ENCODE assay signal across 8 cellular contexts in the genomic region with DNA sequence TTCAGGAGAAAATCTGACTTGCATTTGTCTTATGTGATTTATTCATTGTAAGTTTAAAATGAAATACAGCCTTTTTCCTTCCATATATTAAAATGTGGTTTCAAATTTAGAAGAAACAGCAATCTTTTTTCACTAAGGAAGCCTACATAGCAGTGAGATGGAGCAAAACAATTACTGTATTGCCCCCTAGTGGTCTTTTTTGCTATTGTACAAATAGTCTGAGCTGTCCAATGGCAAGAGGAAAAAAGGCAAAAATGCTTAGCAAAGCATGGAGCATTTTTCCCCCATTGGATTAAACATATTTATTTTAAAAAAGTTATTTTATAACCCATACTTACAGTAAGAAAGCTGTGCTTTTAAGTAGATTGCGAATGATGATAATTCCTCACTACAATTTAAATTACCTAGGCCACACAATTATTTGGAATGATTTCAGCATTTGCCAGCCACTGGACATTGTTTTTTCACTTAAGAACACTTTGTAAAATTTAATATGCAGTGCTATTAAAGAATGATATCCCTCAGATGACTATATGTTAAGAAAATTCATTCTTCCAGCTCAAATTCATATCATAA.
DNase-seq lines count a peak whose midpoint lies in the region; ATAC-seq and TF ChIP-seq lines count a peak whose summit lies in the region.

No MANE protein-coding gene starts in this region.

- H3K79me2 ChIP-seq in GM23338 (replicated peaks; ENCODE audit: insufficient read depth), result no peaks in the 10 kb centered on the region
- no peaks in the 10 kb centered on the region for H3K79me2 ChIP-seq in PC-3 (ENCODE audit: low read length)

- H4K20me1 ChIP-seq in GM23338 (replicated peaks; ENCODE audit: insufficient read depth), result no peaks in the 10 kb centered on the region
- H4K20me1 ChIP-seq in PC-3 (ENCODE audit: low read length), result no peaks in the 10 kb centered on the region

- H3K36me3 Mint-ChIP-seq in activated naive CD4-positive, alpha-beta T cell treated with anti-CD3 and anti-CD28 coated beads, Interleukin-2, amount 50 U/mL, for 72 hours, result no peaks in the 10 kb centered on the region
- H3K36me3 Mint-ChIP-seq in activated naive CD4-positive, alpha-beta T cell treated with anti-CD3 and anti-CD28 coated beads, Interleukin-2, amount 10 ng/mL, durations not matched to agents 7 days and 5 days, result no peaks in the 10 kb centered on the region
- H3K36me3 Mint-ChIP-seq in GM23338 (ENCODE audit: low read depth) (no peaks in the 10 kb centered on the region), memory B cell (no peaks in the 10 kb centered on the region)

- peak in 1 of 2 donors; percentile 13 for DNase-seq in activated naive CD4-positive, alpha-beta T cell treated with anti-CD3 and anti-CD28 coated beads, Interleukin-2, amount 50 U/mL, for 72 hours (ENCODE audit: low spot score in 2 of 2)
- DNase-seq in activated naive CD4-positive, alpha-beta T cell treated with anti-CD3 and anti-CD28 coated beads, Interleukin-2, amount 10 ng/mL, durations not matched to agents 7 days and 5 days, result no peak
- DNase-seq in GM23338 (ENCODE audit: low spot score) (peak; percentile 85), KBM-7 (peak; percentile 83), PC-3 (peak; percentile 87), dermis blood vessel endothelial cell (peak; percentile 82), memory B cell (ENCODE audit: low spot score in 2 of 2) (peak in 1 of 2 donors; percentile 47), T-helper 9 cell (no peak)

- ATAC-seq in activated naive CD4-positive, alpha-beta T cell treated with anti-CD3 and anti-CD28 coated beads, Interleukin-2, amount 50 U/mL, for 72 hours, result peak; percentile 75 to 76
- ATAC-seq in GM23338 (peak; percentile 83), PC-3 (peak; percentile 98), memory B cell (ENCODE audit: low read depth) (peak; percentile 86)

- H3K27me3 Mint-ChIP-seq in activated naive CD4-positive, alpha-beta T cell treated with anti-CD3 and anti-CD28 coated beads, Interleukin-2, amount 10 ng/mL, durations not matched to agents 7 days and 5 days, result peaks cover 8% of the 10 kb centered on the region
- H3K27me3 Mint-ChIP-seq in GM23338 (ENCODE audit: insufficient read depth, low read depth, poor library complexity) (no peaks in the 10 kb centered on the region), memory B cell (no peaks in the 10 kb centered on the region)

- no peaks in the 10 kb centered on the region for H3F3A ChIP-seq in GM23338 (replicated peaks; ENCODE audit: low read depth)
- H3F3A ChIP-seq in PC-3 (ENCODE audit: low read length, unreplicated experiment), result no peaks in the 10 kb centered on the region

- no peak overlapping the region for H3K27ac ChIP-seq in GM23338 (ENCODE audit: low read depth)
- no peak overlapping the region for H3K27ac ChIP-seq in PC-3 (ENCODE audit: low read length)

- H3K4me3 Mint-ChIP-seq in activated naive CD4-positive, alpha-beta T cell treated with anti-CD3 and anti-CD28 coated beads, Interleukin-2, amount 10 ng/mL, durations not matched to agents 7 days and 5 days, result no peak overlapping the region
- no peak overlapping the region for H3K4me3 Mint-ChIP-seq in GM23338
- no peak overlapping the region for H3K4me3 Mint-ChIP-seq in memory B cell

- no peak overlapping the region for H3K27ac Mint-ChIP-seq in activated naive CD4-positive, alpha-beta T cell treated with anti-CD3 and anti-CD28 coated beads, Interleukin-2, amount 50 U/mL, for 72 hours
- H3K27ac Mint-ChIP-seq in activated naive CD4-positive, alpha-beta T cell treated with anti-CD3 and anti-CD28 coated beads, Interleukin-2, amount 10 ng/mL, durations not matched to agents 7 days and 5 days, result no peak overlapping the region
- no peak overlapping the region for H3K27ac Mint-ChIP-seq in GM23338
- no peak overlapping the region for H3K27ac Mint-ChIP-seq in memory B cell

- no peak overlapping the region for H3K4me2 ChIP-seq in GM23338
- no peak overlapping the region for H3K4me2 ChIP-seq in PC-3 (ENCODE audit: low read length)

- no peak overlapping the region for H3K9ac ChIP-seq in PC-3 (ENCODE audit: low read length)

- peak; percentile 70 to 93 for TF ChIP-seq CTCF in GM23338 (conservative IDR thresholded peaks at IDR 0.05; ENCODE audit: low read depth in 2 of 2)
- TF ChIP-seq CTCF in PC-3 (conservative IDR thresholded peaks at IDR 0.05; ENCODE audit: low read depth, low read length), result peak; percentile 86

- BruUV-seq in PC-3 (replicated peaks; lab: Mats Ljungman, UMichigan), result no TSS peak

- no peaks in the 10 kb centered on the region for H3K4me1 Mint-ChIP-seq in activated naive CD4-positive, alpha-beta T cell treated with anti-CD3 and anti-CD28 coated beads, Interleukin-2, amount 10 ng/mL, durations not matched to agents 7 days and 5 days
- H3K4me1 Mint-ChIP-seq in GM23338 (peaks cover 15% of the 10 kb centered on the region), memory B cell (no peaks in the 10 kb centered on the region)

- intact Hi-C loops in PC-3 (cut with micrococcal nuclease), result loop anchor here (1.0 to 5.0 kb wide), 3 partner anchors 24 to 301 kb away; no protein-coding TSS in a partner anchor

- H3K4me3 ChIP-seq in GM23338 (no peak overlapping the region), PC-3 (ENCODE audit: low read length) (no peak overlapping the region)

- no peaks in the 10 kb centered on the region for H3K9me3 ChIP-seq in PC-3 (ENCODE audit: low read length)

- no peaks in the 10 kb centered on the region for H3K27me3 ChIP-seq in GM23338 (ENCODE audit: insufficient read depth)
- H3K27me3 ChIP-seq in PC-3 (ENCODE audit: low read length), result no peaks in the 10 kb centered on the region

- CTCF ChIA-PET in activated naive CD4-positive, alpha-beta T cell treated with anti-CD3 and anti-CD28 coated beads, Interleukin-2, amount 10 ng/mL, durations not matched to agents 7 days and 5 days (lab: Charles Lee), result interaction anchor here (0.6 to 2.4 kb wide), 15 partner anchors 9 to 886 kb away, joined by 3 to 20 read pairs (median 4); no protein-coding TSS in a partner anchor
- CTCF ChIA-PET in PC-3 (lab: Charles Lee), result interaction anchor here (0.5 to 1.0 kb wide), 6 partner anchors 12 to 230 kb away, joined by 3 to 5 read pairs (median 4); no protein-coding TSS in a partner anchor

- H3K9me2 ChIP-seq in GM23338 (ENCODE audit: insufficient read depth), result no peaks in the 10 kb centered on the region
- H3K9me2 ChIP-seq in PC-3 (replicated peaks; ENCODE audit: low read length), result no peaks in the 10 kb centered on the region

- peaks cover 17% of the 10 kb centered on the region for H3K4me1 ChIP-seq in GM23338 (ENCODE audit: insufficient read depth)
- peaks cover 17% of the 10 kb centered on the region for H3K4me1 ChIP-seq in PC-3 (ENCODE audit: insufficient read depth, low read length)

- H3K9me3 Mint-ChIP-seq in activated naive CD4-positive, alpha-beta T cell treated with anti-CD3 and anti-CD28 coated beads, Interleukin-2, amount 50 U/mL, for 72 hours, result no peaks in the 10 kb centered on the region
- no peaks in the 10 kb centered on the region for H3K9me3 Mint-ChIP-seq in activated naive CD4-positive, alpha-beta T cell treated with anti-CD3 and anti-CD28 coated beads, Interleukin-2, amount 10 ng/mL, durations not matched to agents 7 days and 5 days
- H3K9me3 Mint-ChIP-seq in GM23338, result no peaks in the 10 kb centered on the region
- H3K9me3 Mint-ChIP-seq in memory B cell, result no peaks in the 10 kb centered on the region

- in situ Hi-C loops in KBM-7 (cut with MboI; ENCODE audit: low pct_unique_long_range_greater_than_20kb, low sequenced_read_pairs), result no loop called here

- POLR2A ChIA-PET in PC-3 (lab: Charles Lee; ENCODE audit: unreplicated experiment), result no interaction called here

- no peaks in the 10 kb centered on the region for H3K36me3 ChIP-seq in GM23338 (ENCODE audit: insufficient read depth)
- H3K36me3 ChIP-seq in PC-3 (ENCODE audit: low read depth, low read length), result no peaks in the 10 kb centered on the region

- H2AFZ ChIP-seq in GM23338, result no peak overlapping the region
- H2AFZ ChIP-seq in PC-3 (ENCODE audit: low read length), result no peak overlapping the region

TF ChIP-seq in GM23338, 12 proteins besides CTCF, POLR2A, EP300 and RAD21 (continues in another document):
- TF ChIP-seq NANOG (IDR thresholded peaks at IDR 0.05; ENCODE audit: borderline replicate concordance), result no peak
- TF ChIP-seq EZH2 (IDR thresholded peaks at IDR 0.05; ENCODE audit: low read depth, unreplicated experiment), result no peak

Comparison
In these comparisons a context has a peak if more than half of its experiments do, and no peak if none do; other contexts are left out.
1. DNase-seq: peak in GM23338 (single experiment), KBM-7 (single experiment), PC-3 (single experiment) and dermis blood vessel endothelial cell (single experiment); none in activated naive CD4-positive, alpha-beta T cell treated with anti-CD3 and anti-CD28 coated beads, Interleukin-2, amount 10 ng/mL, durations not matched to agents 7 days and 5 days (single experiment) and T-helper 9 cell (single experiment).
2. Peak in every context shown above with its lines, with median percentiles within 50 percentile points of each other: ATAC-seq.